Comparison of ENCODE assay signal across 11 cellular contexts in the genomic region with DNA sequence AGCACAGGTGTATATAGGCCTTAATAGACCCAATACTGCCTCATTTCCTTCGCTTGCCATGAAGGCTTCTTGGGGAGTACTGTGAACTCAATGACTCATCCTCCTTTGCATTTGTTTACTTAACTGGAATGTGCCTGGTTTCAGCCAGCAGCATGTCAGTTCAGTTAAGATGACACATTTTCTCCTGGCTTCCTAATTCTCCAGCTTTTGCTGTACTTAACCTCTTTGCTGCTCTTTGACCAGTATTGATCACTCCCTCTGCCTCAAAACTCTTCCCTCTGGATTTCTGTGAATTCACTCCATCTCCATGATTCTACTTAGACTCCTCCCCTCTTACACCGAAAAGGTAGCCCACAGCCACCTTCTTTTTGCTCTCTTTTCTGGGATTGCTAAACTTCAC.
DNase-seq lines count a peak whose midpoint lies in the region; ATAC-seq and TF ChIP-seq lines count a peak whose summit lies in the region.
"Had no signal": no experiment of that assay in that cellular context is flagged by ENCODE, and none has a peak within 500 bp of the region (broad histone marks: within the 10 kb centered on the region; RNA-seq: fewer than 3 reads in every experiment).

No MANE protein-coding gene starts in this region.

- H3K23ac ChIP-seq in IMR-90 (ENCODE audit: low read depth, low read length), result no peak overlapping the region

- H3K4me1 ChIP-seq in IMR-90 (ENCODE audit: control insufficient read depth, insufficient read depth, low read length), result peaks cover 2% of the 10 kb centered on the region; the same call in 1 of the 2 replicates
- H3K4me1 ChIP-seq in right lobe of liver, result peaks cover 0 to 10% (median 5%) of the 10 kb centered on the region in 4 donors
- H3K4me1 ChIP-seq in thyroid gland, result no peaks in the 10 kb centered on the region
- no peaks in the 10 kb centered on the region for H3K4me1 ChIP-seq in body of pancreas
- H3K4me1 ChIP-seq: pancreas had no signal

- BruUV-seq in IMR-90 (replicated peaks; lab: Mats Ljungman, UMichigan), result no TSS peak

- peak overlapping the region; percentile 81 for H2BK5ac ChIP-seq in IMR-90 (ENCODE audit: low read depth, low read length, poor library complexity, severe bottlenecking)

- peak overlapping the region; percentile 37; the same call in 2 of the 3 replicates for H2BK15ac ChIP-seq in IMR-90 (ENCODE audit: low read depth, low read length)

- H4K8ac ChIP-seq in IMR-90 (ENCODE audit: low read depth in 2 of 2, low read length in 2 of 2), result 0 out of 4 replicates have a peak overlapping the region, but pooled peaks of 1 of the 2 experiments have one; percentile 20

- DNase-seq in DMS53 (lab: John Stamatoyannopoulos, UW) (peak; percentile 97), IMR-90 (peak; percentile 97), choroid plexus epithelial cell (ENCODE audit: low read depth) (peak; percentile 90), right lobe of liver (no peak), NCI-H1048 (lab: John Stamatoyannopoulos, UW) (no peak), thyroid gland (no peak), posterior cingulate gyrus (no peak), body of pancreas (no peak)
- DNase-seq: GOT3, pancreas had no signal

- no peaks in the 10 kb centered on the region for H3K9me3 ChIP-seq in IMR-90 (ENCODE audit: control insufficient read depth, insufficient read depth, low read length)
- H3K9me3 ChIP-seq in right lobe of liver, result no peaks in the 10 kb centered on the region
- H3K9me3 ChIP-seq in thyroid gland, result no peaks in the 10 kb centered on the region
- no peaks in the 10 kb centered on the region for H3K9me3 ChIP-seq in body of pancreas
- H3K9me3 ChIP-seq: pancreas, SJCRH30 had no signal

- CTCF ChIA-PET in IMR-90 (lab: Yijun Ruan, JAX), result no interaction called here

- peak overlapping the region; percentile 16; the same call in 1 of the 2 replicates for H2BK20ac ChIP-seq in IMR-90 (ENCODE audit: low read depth, low read length)

- no peak for TF ChIP-seq CTCF in IMR-90 (conservative IDR thresholded peaks at IDR 0.05; ENCODE audit: low read depth, low read length)
- TF ChIP-seq CTCF in choroid plexus epithelial cell (conservative IDR thresholded peaks at IDR 0.05; ENCODE audit: low read depth, low read length), result no peak
- TF ChIP-seq CTCF in right lobe of liver (IDR thresholded peaks at IDR 0.05), result no peak
- no peak for TF ChIP-seq CTCF in thyroid gland (IDR thresholded peaks at IDR 0.05)
- TF ChIP-seq CTCF in body of pancreas (IDR thresholded peaks at IDR 0.05), result no peak

- 0 out of 2 replicates have a peak overlapping the region, but pooled peaks have one; percentile 57 for H2AK5ac ChIP-seq in IMR-90 (ENCODE audit: low read depth, low read length)

- H3K56ac ChIP-seq in IMR-90 (ENCODE audit: extremely low read depth, insufficient read depth, low read length), result no peak overlapping the region

- H4K5ac ChIP-seq in IMR-90 (ENCODE audit: low read depth, low read length), result no peak overlapping the region

- H3K4ac ChIP-seq in IMR-90 (ENCODE audit: low read depth, low read length), result no peak overlapping the region

- no peaks in the 10 kb centered on the region for H3K9me1 ChIP-seq in IMR-90 (ENCODE audit: insufficient read depth, low read length)

- peak overlapping the region; percentile 41; the same call in 1 of the 2 replicates for H4K91ac ChIP-seq in IMR-90 (ENCODE audit: insufficient read depth, low read depth, low read length)

- intact Hi-C loops in IMR-90 (cut with micrococcal nuclease) (no loop called here), right lobe of liver (cut with DNase I) (no loop called here), thyroid gland (cut with DNase I) (no loop called here), posterior cingulate gyrus (cut with DNase I) (no loop called here), body of pancreas (cut with DNase I) (no loop called here)

- TF ChIP-seq POLR2A in IMR-90 (IDR thresholded peaks at IDR 0.05; ENCODE audit: low read depth, low read length) (no peak), right lobe of liver (IDR thresholded peaks at IDR 0.05) (no peak), thyroid gland (IDR thresholded peaks at IDR 0.05) (no peak), body of pancreas (IDR thresholded peaks at IDR 0.05) (no peak)

- no peak overlapping the region for H2AK9ac ChIP-seq in IMR-90 (replicated peaks; ENCODE audit: low read depth, low read length, poor library complexity)

- no peak overlapping the region for H3K14ac ChIP-seq in IMR-90 (replicated peaks; ENCODE audit: low read depth, low read length)

- no peak overlapping the region for H3K4me3 ChIP-seq in IMR-90 (ENCODE audit: insufficient read depth, low read depth, low read length)
- H3K4me3 ChIP-seq in choroid plexus epithelial cell (ENCODE audit: low read depth, low read length), result no peak overlapping the region
- H3K4me3 ChIP-seq in right lobe of liver, result no peak overlapping the region
- H3K4me3 ChIP-seq in thyroid gland (replicated peaks in 1 of 3), result no peak overlapping the region
- no peak overlapping the region for H3K4me3 ChIP-seq in body of pancreas
- H3K4me3 ChIP-seq: pancreas, SJCRH30 had no signal

- peaks cover 9 to 28% of the 10 kb centered on the region in 2 experiments; a peak in 3 of 4 replicates for H3K79me1 ChIP-seq in IMR-90 (ENCODE audit: low read depth in 1 of 2, low read length in 2 of 2)

- POLR2A ChIA-PET in IMR-90 (lab: Charles Lee; ENCODE audit: unreplicated experiment), result no interaction called here

- no peaks in the 10 kb centered on the region for H3K36me3 ChIP-seq in IMR-90 (ENCODE audit: control insufficient read depth, insufficient read depth, low read length)
- H3K36me3 ChIP-seq in right lobe of liver, result no peaks in the 10 kb centered on the region
- no peaks in the 10 kb centered on the region for H3K36me3 ChIP-seq in thyroid gland
- H3K36me3 ChIP-seq in body of pancreas (replicated peaks in 1 of 2; ENCODE audit: insufficient read depth in 1 of 2, low read depth in 2 of 2), result no peaks in the 10 kb centered on the region
- H3K36me3 ChIP-seq: pancreas, SJCRH30 had no signal

- dilution Hi-C loops in IMR-90 (cut with HindIII; ENCODE audit: low sequenced_read_pairs, unreplicated experiment), result no loop called here

- H2AFZ ChIP-seq in IMR-90 (replicated peaks; ENCODE audit: low read length, poor library complexity), result no peak overlapping the region

- in situ Hi-C loops in IMR-90 (cut with MboI; ENCODE audit: low sequenced_read_pairs), result no loop called here

- no CpG with 5 or more reads among the region's 2 CpGs for WGBS in IMR-90 (ENCODE audit: extremely low coverage in 2 of 2, insufficient read length in 1 of 2), 2 experiments
- 24% methylated on average over 2 of the region's 2 CpGs for WGBS in right lobe of liver (ENCODE audit: insufficient coverage, low coverage, low lambda C conversion rate, missing lambda C conversion rate)
- 80 to 81% methylated on average over 2 of the region's 2 CpGs for WGBS in thyroid gland, 2 donors
- WGBS in body of pancreas, 2 donors, result 35 to 42% methylated on average over 2 of the region's 2 CpGs

- H2BK120ac ChIP-seq in IMR-90 (ENCODE audit: low read depth, low read length), result peak overlapping the region; percentile 62

- H3K27ac ChIP-seq in IMR-90 (ENCODE audit: insufficient read depth, low read length), result no peak overlapping the region
- peak overlapping the region in 1 of 3 donors; percentile 15 for H3K27ac ChIP-seq in right lobe of liver
- no peak overlapping the region for H3K27ac ChIP-seq in thyroid gland
- H3K27ac ChIP-seq in body of pancreas, result no peak overlapping the region
- H3K27ac ChIP-seq: pancreas, SJCRH30 had no signal

- H3K18ac ChIP-seq in IMR-90 (ENCODE audit: low read depth, low read length), result no peak overlapping the region

- no peaks in the 10 kb centered on the region for H3K27me3 ChIP-seq in IMR-90 (ENCODE audit: control insufficient read depth, insufficient read depth, low read length)
- no peaks in the 10 kb centered on the region for H3K27me3 ChIP-seq in right lobe of liver
- no peaks in the 10 kb centered on the region for H3K27me3 ChIP-seq in thyroid gland
- H3K27me3 ChIP-seq in body of pancreas, result no peaks in the 10 kb centered on the region
- H3K27me3 ChIP-seq: pancreas, SJCRH30 had no signal

- peak overlapping the region; percentile 43; the same call in 1 of the 2 replicates for H3K4me2 ChIP-seq in IMR-90 (ENCODE audit: low read depth, low read length)

- TF ChIP-seq RAD21 in IMR-90 (IDR thresholded peaks at IDR 0.05; ENCODE audit: low read length), result no peak; the same call in 1 of the 2 replicates

- peak; percentile 91 for ATAC-seq in IMR-90 (ENCODE audit: low read depth)
- ATAC-seq in right lobe of liver, result peak; percentile 56 to 98 (median 88)
- ATAC-seq in body of pancreas, result no peak

- no peak overlapping the region for H3K9ac ChIP-seq in IMR-90 (ENCODE audit: low read depth, low read length)

- no peaks in the 10 kb centered on the region for H4K20me1 ChIP-seq in IMR-90 (ENCODE audit: insufficient read depth, low read length)

TF ChIP-seq in IMR-90, 13 proteins besides CTCF, POLR2A, EP300 and RAD21 (continues in another document):
- TF ChIP-seq RCOR1 (IDR thresholded peaks at IDR 0.05; ENCODE audit: insufficient replicate concordance, low read length) (no peak), FOS (IDR thresholded peaks at IDR 0.05; ENCODE audit: low read depth, low read length) (peak; percentile 94), SMC3 (IDR thresholded peaks at IDR 0.05; ENCODE audit: low read depth, low read length) (no peak), CEBPB (IDR thresholded peaks at IDR 0.05; ENCODE audit: low read depth, low read length) (no peak), RFX5 (IDR thresholded peaks at IDR 0.05; ENCODE audit: low read depth, low read length) (no peak), CHD1 (IDR thresholded peaks at IDR 0.05; ENCODE audit: low read depth, low read length) (no peak), MAFK (IDR thresholded peaks at IDR 0.05; ENCODE audit: low read depth, low read length) (no peak)
- TF ChIP-seq, protein P1, sequence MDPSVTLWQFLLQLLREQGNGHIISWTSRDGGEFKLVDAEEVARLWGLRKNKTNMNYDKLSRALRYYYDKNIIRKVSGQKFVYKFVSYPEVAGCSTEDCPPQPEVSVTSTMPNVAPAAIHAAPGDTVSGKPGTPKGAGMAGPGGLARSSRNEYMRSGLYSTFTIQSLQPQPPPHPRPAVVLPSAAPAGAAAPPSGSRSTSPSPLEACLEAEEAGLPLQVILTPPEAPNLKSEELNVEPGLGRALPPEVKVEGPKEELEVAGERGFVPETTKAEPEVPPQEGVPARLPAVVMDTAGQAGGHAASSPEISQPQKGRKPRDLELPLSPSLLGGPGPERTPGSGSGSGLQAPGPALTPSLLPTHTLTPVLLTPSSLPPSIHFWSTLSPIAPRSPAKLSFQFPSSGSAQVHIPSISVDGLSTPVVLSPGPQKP (IDR thresholded peaks at IDR 0.05; ENCODE audit: borderline replicate concordance, low read depth, low read length), result no peak
- TF ChIP-seq, protein P2, sequence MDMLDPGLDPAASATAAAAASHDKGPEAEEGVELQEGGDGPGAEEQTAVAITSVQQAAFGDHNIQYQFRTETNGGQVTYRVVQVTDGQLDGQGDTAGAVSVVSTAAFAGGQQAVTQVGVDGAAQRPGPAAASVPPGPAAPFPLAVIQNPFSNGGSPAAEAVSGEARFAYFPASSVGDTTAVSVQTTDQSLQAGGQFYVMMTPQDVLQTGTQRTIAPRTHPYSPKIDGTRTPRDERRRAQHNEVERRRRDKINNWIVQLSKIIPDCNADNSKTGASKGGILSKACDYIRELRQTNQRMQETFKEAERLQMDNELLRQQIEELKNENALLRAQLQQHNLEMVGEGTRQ (IDR thresholded peaks at IDR 0.05; ENCODE audit: low read depth, low read length), result no peak

Comparison
In these comparisons a context has a peak if more than half of its experiments do, and no peak if none do; other contexts are left out.
1. DNase-seq: peak in DMS53 (single experiment), IMR-90 (single experiment) and choroid plexus epithelial cell (single experiment); none in right lobe of liver (0 of 3), NCI-H1048 (single experiment), thyroid gland (0 of 2), posterior cingulate gyrus (0 of 10) and body of pancreas (0 of 4).